Comparison of ENCODE assay signal across 17 cellular contexts in genomic region chr2:233847248-233847898, GRCh38. TPM values are rescaled to one million over a fixed set of nuclear protein-coding genes. Genes with fewer than 3 reads are reported as not detected.
DNase-seq lines count a peak whose midpoint lies in the region; ATAC-seq and TF ChIP-seq lines count a peak whose summit lies in the region.
"Had no signal": no experiment of that assay in that cellular context is flagged by ENCODE, and none has a peak within 500 bp of the region (broad histone marks: within the 10 kb centered on the region; RNA-seq: fewer than 3 reads in every experiment).

No MANE protein-coding gene starts in this region.

- no peak for TF ChIP-seq CTCF in Caco-2 (IDR thresholded peaks at IDR 0.05; ENCODE audit: insufficient read depth in 1 of 2, low read depth in 1 of 2, low read length in 1 of 2, severe bottlenecking in 1 of 2, unreplicated experiment in 1 of 2)
- no peak for TF ChIP-seq CTCF in Loucy (conservative IDR thresholded peaks at IDR 0.05; ENCODE audit: low read length)
- no peak for TF ChIP-seq CTCF in esophagus muscularis mucosa (IDR thresholded peaks at IDR 0.05)
- no peak for TF ChIP-seq CTCF in osteoblast (IDR thresholded peaks at IDR 0.05; ENCODE audit: extremely low read depth, low read depth, low read length)
- no peak for TF ChIP-seq CTCF in mammary epithelial cell (conservative IDR thresholded peaks at IDR 0.05 in 1 of 2, IDR thresholded peaks at IDR 0.05 in 1 of 2; ENCODE audit: extremely low read depth in 1 of 2, insufficient read depth in 1 of 2, low read depth in 1 of 2, low read length in 2 of 2)

- no peaks in the 10 kb centered on the region for H3K9me3 Mint-ChIP-seq in Caco-2 (ENCODE audit: unreplicated experiment)
- H3K9me3 Mint-ChIP-seq in activated naive CD8-positive, alpha-beta T cell treated with anti-CD3 and anti-CD28 coated beads, Interleukin-2, amount 50 U/mL, for 24 hours = no peaks in the 10 kb centered on the region

- peak overlapping the region; percentile 52 for H3K4me2 ChIP-seq in Loucy (ENCODE audit: low read depth, low read length, poor library complexity, severe bottlenecking)
- no peak overlapping the region for H3K4me2 ChIP-seq in osteoblast (ENCODE audit: insufficient read depth, low read length)
- H3K4me2 ChIP-seq in mammary epithelial cell (ENCODE audit: insufficient read depth, low read depth, low read length) = no peak overlapping the region
- H3K4me2 ChIP-seq: SK-N-SH had no signal

- no peak overlapping the region for H3K4me3 ChIP-seq in Caco-2 (ENCODE audit: low read depth, low read length)
- peak overlapping the region; percentile 97 for H3K4me3 ChIP-seq in Loucy (ENCODE audit: low read length, poor library complexity, severe bottlenecking)
- no peak overlapping the region for H3K4me3 ChIP-seq in esophagus muscularis mucosa
- no peak overlapping the region for H3K4me3 ChIP-seq in osteoblast (ENCODE audit: insufficient read depth, low read length)
- H3K4me3 ChIP-seq in mammary epithelial cell (replicated peaks in 1 of 3; ENCODE audit: insufficient read depth in 1 of 3, low read depth in 2 of 3, low read length in 3 of 3) = no peak overlapping the region
- H3K4me3 ChIP-seq: GM12878 had no signal

- no peaks in the 10 kb centered on the region for H3K27me3 ChIP-seq in Caco-2 (replicated peaks; ENCODE audit: control insufficient read depth, insufficient read depth, low read length)
- H3K27me3 ChIP-seq in Loucy (ENCODE audit: insufficient read depth, low read length, poor library complexity, severe bottlenecking) = no peaks in the 10 kb centered on the region
- peaks cover 0 to 39% (median 0%) of the 10 kb centered on the region in 4 donors for H3K27me3 ChIP-seq in esophagus muscularis mucosa
- H3K27me3 ChIP-seq in osteoblast (ENCODE audit: insufficient read depth, low read length) = no peaks in the 10 kb centered on the region
- H3K27me3 ChIP-seq in mammary epithelial cell (ENCODE audit: insufficient read depth, low read length) = no peaks in the 10 kb centered on the region

- H3K9ac ChIP-seq in Loucy (ENCODE audit: low read depth, low read length, poor library complexity, severe bottlenecking) (no peak overlapping the region), mammary epithelial cell (ENCODE audit: insufficient read depth, low read length) (no peak overlapping the region)
- H3K9ac ChIP-seq: SK-N-SH had no signal

- H3K79me2 ChIP-seq in Loucy (ENCODE audit: insufficient read depth, low read length) = peaks cover 100% of the 10 kb centered on the region
- peaks cover 88% of the 10 kb centered on the region for H3K79me2 ChIP-seq in osteoblast (ENCODE audit: insufficient read depth, low read length)
- H3K79me2 ChIP-seq in mammary epithelial cell (ENCODE audit: insufficient read depth, low read length) = peaks cover 88% of the 10 kb centered on the region

- dilution Hi-C loops in mammary epithelial cell (cut with HindIII; ENCODE audit: low sequenced_read_pairs) = no loop called here

- DNase-seq in Caco-2 = no peak
- peak; percentile 29 for DNase-seq in esophagus muscularis mucosa (ENCODE audit: extremely low spot score)
- DNase-seq in posterior vena cava (ENCODE audit: low spot score) = peak; percentile 64
- no peak for DNase-seq in osteoblast (ENCODE audit: insufficient read length, low spot score, missing footprints)
- no peak for DNase-seq in activated naive CD8-positive, alpha-beta T cell treated with anti-CD3 and anti-CD28 coated beads, Interleukin-2, amount 50 U/mL, for 24 hours
- no peak for DNase-seq in mammary epithelial cell
- DNase-seq: DMS153; NCI-H1105; NCI-H2081; NCI-H2171 treated with DMSO at 0.1 percent for 48 hours; NCI-H748 treated with DMSO at 0.1 percent for 48 hours; NK-92 treated with Interleukin-12 subunit alpha and Interleukin-12 subunit beta, amount 100 ng/mL, for 24 hours; SHP77 treated with DMSO at 0.1 percent for 48 hours had no signal

- H3K27ac ChIP-seq in esophagus muscularis mucosa (replicated peaks in 1 of 4) (no peak overlapping the region), osteoblast (ENCODE audit: low read depth, low read length) (no peak overlapping the region), mammary epithelial cell (ENCODE audit: insufficient read depth, low read depth, low read length) (no peak overlapping the region)

- peaks cover 60% of the 10 kb centered on the region for H4K20me1 ChIP-seq in Loucy (ENCODE audit: insufficient read depth, low read length, poor library complexity, severe bottlenecking)
- no peaks in the 10 kb centered on the region for H4K20me1 ChIP-seq in osteoblast (ENCODE audit: insufficient read depth, low read length)
- no peaks in the 10 kb centered on the region for H4K20me1 ChIP-seq in mammary epithelial cell (ENCODE audit: insufficient read depth, low read length)

- H3K36me3 ChIP-seq in Caco-2 (ENCODE audit: control insufficient read depth, insufficient read depth, low read length) (no peaks in the 10 kb centered on the region; the same call in none of the 2 replicates), Loucy (ENCODE audit: insufficient read depth, low read length) (peaks cover 96% of the 10 kb centered on the region), esophagus muscularis mucosa (no peaks in the 10 kb centered on the region), osteoblast (ENCODE audit: insufficient read depth, low read length) (peaks cover 86% of the 10 kb centered on the region), mammary epithelial cell (ENCODE audit: insufficient read depth, low read length) (peaks cover 54% of the 10 kb centered on the region)

- H3K9me2 ChIP-seq in Loucy (replicated peaks; ENCODE audit: low read depth, low read length) = no peaks in the 10 kb centered on the region
- H3K9me2 ChIP-seq: SK-N-SH had no signal

- no peak for TF ChIP-seq EP300 in esophagus muscularis mucosa (IDR thresholded peaks at IDR 0.05)

- H3K9me3 ChIP-seq in Caco-2 = no peaks in the 10 kb centered on the region
- H3K9me3 ChIP-seq in Loucy (ENCODE audit: insufficient read depth, low read depth, low read length) = no peaks in the 10 kb centered on the region
- no peaks in the 10 kb centered on the region for H3K9me3 ChIP-seq in esophagus muscularis mucosa
- no peaks in the 10 kb centered on the region for H3K9me3 ChIP-seq in osteoblast (ENCODE audit: low read depth, low read length)
- H3K9me3 ChIP-seq in mammary epithelial cell (replicated peaks; ENCODE audit: insufficient read depth, low read length) = no peaks in the 10 kb centered on the region
- H3K9me3 ChIP-seq: SK-N-SH had no signal

- no TSS peak for BruUV-seq in Caco-2 (replicated peaks; lab: Mats Ljungman, UMichigan)
- no TSS peak for BruUV-seq in mammary epithelial cell (replicated peaks; lab: Mats Ljungman, UMichigan)

- POLR2A ChIA-PET in Caco-2 (lab: Charles Lee) = no interaction called here

- TF ChIP-seq POLR2A in esophagus muscularis mucosa (IDR thresholded peaks at IDR 0.05; ENCODE audit: low read depth) = no peak

- in situ Hi-C loops in mammary epithelial cell (cut with MboI; ENCODE audit: low sequenced_read_pairs in 2 of 2) = no loop called here

- no peaks in the 10 kb centered on the region for H3K27me3 Mint-ChIP-seq in Caco-2 (ENCODE audit: insufficient read depth, unreplicated experiment)
- peaks cover under 1% of the 10 kb centered on the region for H3K27me3 Mint-ChIP-seq in activated naive CD8-positive, alpha-beta T cell treated with anti-CD3 and anti-CD28 coated beads, Interleukin-2, amount 50 U/mL, for 24 hours

- peaks cover 1% of the 10 kb centered on the region for H3K4me1 Mint-ChIP-seq in Caco-2 (ENCODE audit: low read depth, unreplicated experiment)
- peaks cover 13% of the 10 kb centered on the region for H3K4me1 Mint-ChIP-seq in activated naive CD8-positive, alpha-beta T cell treated with anti-CD3 and anti-CD28 coated beads, Interleukin-2, amount 50 U/mL, for 24 hours

- no peak overlapping the region for H3K4me3 Mint-ChIP-seq in Caco-2 (ENCODE audit: unreplicated experiment)
- no peak overlapping the region for H3K4me3 Mint-ChIP-seq in activated naive CD8-positive, alpha-beta T cell treated with anti-CD3 and anti-CD28 coated beads, Interleukin-2, amount 50 U/mL, for 24 hours

- peak overlapping the region; percentile 82 for H3K27ac Mint-ChIP-seq in Caco-2 (ENCODE audit: unreplicated experiment)
- H3K27ac Mint-ChIP-seq in activated naive CD8-positive, alpha-beta T cell treated with anti-CD3 and anti-CD28 coated beads, Interleukin-2, amount 50 U/mL, for 24 hours = no peak overlapping the region

- H3F3A ChIP-seq in Loucy (ENCODE audit: low read depth) = no peaks in the 10 kb centered on the region

- H3K36me3 Mint-ChIP-seq in Caco-2 (ENCODE audit: insufficient read depth, unreplicated experiment) = peaks cover 66% of the 10 kb centered on the region
- peaks cover 87% of the 10 kb centered on the region for H3K36me3 Mint-ChIP-seq in activated naive CD8-positive, alpha-beta T cell treated with anti-CD3 and anti-CD28 coated beads, Interleukin-2, amount 50 U/mL, for 24 hours (ENCODE audit: low read depth)

- WGBS in esophagus muscularis mucosa = 97% methylated on average over 12 of the region's 13 CpGs
- 90% methylated on average over 6 of the region's 13 CpGs for WGBS in mammary epithelial cell (ENCODE audit: low coverage, missing lambda C conversion rate)

- no peak overlapping the region for H2AFZ ChIP-seq in Loucy (ENCODE audit: low read length)
- H2AFZ ChIP-seq in osteoblast (ENCODE audit: low read length) = no peak overlapping the region
- no peak overlapping the region for H2AFZ ChIP-seq in mammary epithelial cell (ENCODE audit: low read depth, low read length)

- H3K4me1 ChIP-seq in Caco-2 = no peaks in the 10 kb centered on the region
- H3K4me1 ChIP-seq in Loucy (ENCODE audit: insufficient read depth, low read length, poor library complexity, severe bottlenecking) = peaks cover 50% of the 10 kb centered on the region
- no peaks in the 10 kb centered on the region for H3K4me1 ChIP-seq in esophagus muscularis mucosa
- peaks cover 8% of the 10 kb centered on the region for H3K4me1 ChIP-seq in osteoblast (ENCODE audit: insufficient read depth, low read length)
- H3K4me1 ChIP-seq in mammary epithelial cell (ENCODE audit: insufficient read depth, low read length) = peaks cover 8% of the 10 kb centered on the region

- CTCF ChIA-PET in Caco-2 (lab: Charles Lee) (no interaction called here), mammary epithelial cell (lab: Charles Lee; ENCODE audit: low non-redundant PET) (no interaction called here)

- ATAC-seq in GM21717 (IDR thresholded peaks at IDR 0.05; ENCODE audit: unreplicated experiment) = no peak
- ATAC-seq in activated naive CD8-positive, alpha-beta T cell treated with anti-CD3 and anti-CD28 coated beads, Interleukin-2, amount 50 U/mL, for 24 hours = no peak
- ATAC-seq: GM12878 had no signal

- intact Hi-C loops in Caco-2 (cut with micrococcal nuclease; ENCODE audit: unreplicated experiment) (no loop called here), esophagus muscularis mucosa (cut with DNase I) (no loop called here), posterior vena cava (cut with DNase I) (no loop called here), mammary epithelial cell (cut with micrococcal nuclease) (no loop called here)

RNA-seq across cellular contexts. Expression of gene HJURP, which starts 7.0 kb away (rescaled TPM):
- total RNA-seq in Caco-2 (2022) (29.7 and 35.0 TPM in 2 replicates), esophagus muscularis mucosa (under 1 TPM in 3 of 4 donors, not detected in 1; under 0.01 to 0.23 (median 0.19) TPM), posterior vena cava (under 1 TPM in 1 of 2 donors, not detected in 1; 0.42 TPM), osteoblast (2.9 and 3.5 TPM in 2 replicates), mammary epithelial cell (10 to 100 TPM in 1 of 2 donors, under 1 TPM in 1; 0.67 to 43.5 TPM)
- polyA plus RNA-seq in mammary epithelial cell = 38.6 TPM
- polyA minus RNA-seq in mammary epithelial cell = 67.1 TPM

Comparison
In these comparisons a context has a peak if more than half of its experiments do, and no peak if none do; other contexts are left out.
1. DNase-seq: peak in esophagus muscularis mucosa (single experiment) and posterior vena cava (single experiment); none in Caco-2 (0 of 2), osteoblast (single experiment), activated naive CD8-positive, alpha-beta T cell treated with anti-CD3 and anti-CD28 coated beads, Interleukin-2, amount 50 U/mL, for 24 hours (single experiment) and mammary epithelial cell (single experiment).